In the genomic region with DNA sequence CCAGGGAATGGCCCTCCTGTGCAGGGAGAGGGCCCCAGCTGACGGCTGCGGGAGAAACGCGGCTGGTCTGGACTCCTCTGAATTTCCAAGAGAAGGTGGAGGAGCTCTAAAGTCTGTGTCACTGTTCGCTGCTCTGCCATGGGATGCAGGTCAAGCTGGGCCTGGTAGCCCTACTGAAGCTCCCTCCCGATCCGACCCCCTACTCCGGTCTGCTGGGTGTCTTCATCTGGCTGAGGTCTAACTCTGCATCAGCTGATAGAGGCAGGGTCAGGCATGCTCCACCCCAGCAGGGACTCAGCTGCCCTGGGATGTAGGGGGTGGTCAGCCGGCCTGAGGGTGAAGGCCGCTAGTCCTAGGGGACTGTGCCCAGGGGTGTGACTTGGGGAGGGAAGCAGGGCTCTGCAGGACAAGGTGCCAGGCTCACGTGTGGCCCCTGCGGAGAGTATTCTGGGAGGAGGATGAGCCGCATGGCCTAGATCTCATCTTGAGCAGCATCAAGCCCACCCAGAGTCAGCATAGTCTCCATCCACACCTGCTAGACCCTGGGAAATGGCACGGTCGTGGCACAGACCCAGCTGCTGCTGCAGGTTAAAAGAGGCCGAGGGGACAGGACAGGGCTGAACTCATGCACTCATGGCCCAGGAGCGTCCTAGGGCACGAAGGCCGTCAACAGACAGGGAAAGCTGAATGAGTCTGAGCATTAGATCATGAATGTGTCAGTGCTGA, we compare ENCODE assay signal across 1 cellular context.
TF ChIP-seq lines count a peak whose summit lies in the region.

No MANE protein-coding gene starts in this region.

TF ChIP-seq in SK-N-SH treated with all-trans-retinoic acid at 6 μM for 48 hours, 23 proteins besides CTCF, POLR2A, EP300 and RAD21 (continued from another document):
- TF ChIP-seq, protein P1, sequence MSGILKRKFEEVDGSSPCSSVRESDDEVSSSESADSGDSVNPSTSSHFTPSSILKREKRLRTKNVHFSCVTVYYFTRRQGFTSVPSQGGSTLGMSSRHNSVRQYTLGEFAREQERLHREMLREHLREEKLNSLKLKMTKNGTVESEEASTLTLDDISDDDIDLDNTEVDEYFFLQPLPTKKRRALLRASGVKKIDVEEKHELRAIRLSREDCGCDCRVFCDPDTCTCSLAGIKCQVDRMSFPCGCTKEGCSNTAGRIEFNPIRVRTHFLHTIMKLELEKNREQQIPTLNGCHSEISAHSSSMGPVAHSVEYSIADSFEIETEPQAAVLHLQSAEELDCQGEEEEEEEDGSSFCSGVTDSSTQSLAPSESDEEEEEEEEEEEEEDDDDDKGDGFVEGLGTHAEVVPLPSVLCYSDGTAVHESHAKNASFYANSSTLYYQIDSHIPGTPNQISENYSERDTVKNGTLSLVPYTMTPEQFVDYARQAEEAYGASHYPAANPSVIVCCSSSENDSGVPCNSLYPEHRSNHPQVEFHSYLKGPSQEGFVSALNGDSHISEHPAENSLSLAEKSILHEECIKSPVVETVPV (CRISPR knock-in tag; IDR thresholded peaks at IDR 0.05) = no peak
- TF ChIP-seq, protein P2, sequence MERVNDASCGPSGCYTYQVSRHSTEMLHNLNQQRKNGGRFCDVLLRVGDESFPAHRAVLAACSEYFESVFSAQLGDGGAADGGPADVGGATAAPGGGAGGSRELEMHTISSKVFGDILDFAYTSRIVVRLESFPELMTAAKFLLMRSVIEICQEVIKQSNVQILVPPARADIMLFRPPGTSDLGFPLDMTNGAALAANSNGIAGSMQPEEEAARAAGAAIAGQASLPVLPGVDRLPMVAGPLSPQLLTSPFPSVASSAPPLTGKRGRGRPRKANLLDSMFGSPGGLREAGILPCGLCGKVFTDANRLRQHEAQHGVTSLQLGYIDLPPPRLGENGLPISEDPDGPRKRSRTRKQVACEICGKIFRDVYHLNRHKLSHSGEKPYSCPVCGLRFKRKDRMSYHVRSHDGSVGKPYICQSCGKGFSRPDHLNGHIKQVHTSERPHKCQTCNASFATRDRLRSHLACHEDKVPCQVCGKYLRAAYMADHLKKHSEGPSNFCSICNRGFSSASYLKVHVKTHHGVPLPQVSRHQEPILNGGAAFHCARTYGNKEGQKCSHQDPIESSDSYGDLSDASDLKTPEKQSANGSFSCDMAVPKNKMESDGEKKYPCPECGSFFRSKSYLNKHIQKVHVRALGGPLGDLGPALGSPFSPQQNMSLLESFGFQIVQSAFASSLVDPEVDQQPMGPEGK (CRISPR knock-in tag; IDR thresholded peaks at IDR 0.05; ENCODE audit: borderline replicate concordance) = no peak
- TF ChIP-seq ZNF8 (CRISPR knock-in tag; IDR thresholded peaks at IDR 0.05) (no peak), ZC3H10 (CRISPR knock-in tag; IDR thresholded peaks at IDR 0.05) (no peak), OSR1 (CRISPR knock-in tag; IDR thresholded peaks at IDR 0.05) (no peak), ESRRG (CRISPR knock-in tag; IDR thresholded peaks at IDR 0.05) (no peak), BACH2 (CRISPR knock-in tag; IDR thresholded peaks at IDR 0.05; ENCODE audit: borderline replicate concordance) (no peak), RARB (CRISPR knock-in tag; IDR thresholded peaks at IDR 0.05) (no peak)
